Comparison of ENCODE assay signal across 10 cellular contexts in genomic region chr20:56628015-56628872, GRCh38. TPM values are rescaled to one million over a fixed set of nuclear protein-coding genes. Genes with fewer than 3 reads are reported as not detected.
DNase-seq lines count a peak whose midpoint lies in the region; ATAC-seq and TF ChIP-seq lines count a peak whose summit lies in the region.
"Had no signal": no experiment of that assay in that cellular context is flagged by ENCODE, and none has a peak within 500 bp of the region (broad histone marks: within the 10 kb centered on the region; RNA-seq: fewer than 3 reads in every experiment).

No MANE protein-coding gene starts in this region.

- no peaks in the 10 kb centered on the region for H3K36me3 ChIP-seq in iPS-18a (ENCODE audit: control insufficient read depth, low read depth, low read length)
- H3K36me3 ChIP-seq in stomach, result no peaks in the 10 kb centered on the region
- H3K36me3 ChIP-seq: adrenal gland had no signal

- H3K9ac ChIP-seq in iPS-18a (ENCODE audit: low read length), result no peak overlapping the region

- peak overlapping the region; percentile 16 for H3K4me3 Mint-ChIP-seq in T-helper 1 cell treated with Interleukin-12 subunit alpha and Interleukin-12 subunit beta and Interleukin-4 antibody, amounts not matched to agents 30 μg/mL and 1 μg/mL, for 36 hours
- peak overlapping the region; percentile 61 to 75 for H3K4me3 Mint-ChIP-seq in activated T-cell treated with anti-CD3 and anti-CD28 coated beads, Interleukin-2, amount 50 U/mL, for 72 hours

- peaks cover 71% of the 10 kb centered on the region for H3K27me3 Mint-ChIP-seq in T-helper 1 cell treated with Interleukin-12 subunit alpha and Interleukin-12 subunit beta and Interleukin-4 antibody, amounts not matched to agents 30 μg/mL and 1 μg/mL, for 36 hours (ENCODE audit: low read depth)
- H3K27me3 Mint-ChIP-seq in activated T-cell treated with anti-CD3 and anti-CD28 coated beads, Interleukin-2, amount 50 U/mL, for 72 hours (ENCODE audit: low read depth), result peaks cover 63% of the 10 kb centered on the region

- peak overlapping the region; percentile 68 for H3K4me3 ChIP-seq in iPS-18a (ENCODE audit: low read length)
- peak overlapping the region; percentile 42 to 60 (median 45) for H3K4me3 ChIP-seq in stomach

- DNase-seq in T-helper 1 cell (no peak), stomach (no peak), cerebellar cortex (ENCODE audit: low spot score) (no peak), NCI-H82 (lab: John Stamatoyannopoulos, UW) (no peak)
- DNase-seq in activated T-cell treated with anti-CD3 and anti-CD28 coated beads, Interleukin-2, amount 50 U/mL, for 72 hours, result no peak

- no peak for TF ChIP-seq POLR2A in stomach (IDR thresholded peaks at IDR 0.05)

- H3K27ac ChIP-seq in iPS-18a (ENCODE audit: low read length), result no peak overlapping the region
- no peak overlapping the region for H3K27ac ChIP-seq in stomach

- peaks cover 7% of the 10 kb centered on the region for H3K4me1 Mint-ChIP-seq in T-helper 1 cell treated with Interleukin-12 subunit alpha and Interleukin-12 subunit beta and Interleukin-4 antibody, amounts not matched to agents 30 μg/mL and 1 μg/mL, for 36 hours (ENCODE audit: low read depth)
- H3K4me1 Mint-ChIP-seq in activated T-cell treated with anti-CD3 and anti-CD28 coated beads, Interleukin-2, amount 50 U/mL, for 72 hours (ENCODE audit: low read depth), result peaks cover 5% of the 10 kb centered on the region

- ATAC-seq in activated T-cell treated with anti-CD3 and anti-CD28 coated beads, Interleukin-2, amount 50 U/mL, for 72 hours (replicated peaks in 1 of 2), result peak in 1 of 2 donors; percentile 12
- ATAC-seq in HG02798 (IDR thresholded peaks at IDR 0.05; ENCODE audit: poor library complexity, unreplicated experiment), result no peak

- H3K9me3 ChIP-seq in iPS-18a (ENCODE audit: control insufficient read depth, low read depth, low read length) (no peaks in the 10 kb centered on the region), stomach (no peaks in the 10 kb centered on the region)
- H3K9me3 ChIP-seq: adrenal gland had no signal

- intact Hi-C loops in stomach (cut with DNase I; ENCODE audit: low total_unique reads), result no loop called here

- H3K27ac Mint-ChIP-seq in T-helper 1 cell treated with Interleukin-12 subunit alpha and Interleukin-12 subunit beta and Interleukin-4 antibody, amounts not matched to agents 30 μg/mL and 1 μg/mL, for 36 hours, result peak overlapping the region; percentile 22
- no peak overlapping the region for H3K27ac Mint-ChIP-seq in activated T-cell treated with anti-CD3 and anti-CD28 coated beads, Interleukin-2, amount 50 U/mL, for 72 hours
- H3K27ac Mint-ChIP-seq: CD4-positive, CD25-positive, alpha-beta regulatory T cell had no signal

- peaks cover 4% of the 10 kb centered on the region for H3K36me3 Mint-ChIP-seq in T-helper 1 cell treated with Interleukin-12 subunit alpha and Interleukin-12 subunit beta and Interleukin-4 antibody, amounts not matched to agents 30 μg/mL and 1 μg/mL, for 36 hours (ENCODE audit: low read depth)
- no peaks in the 10 kb centered on the region for H3K36me3 Mint-ChIP-seq in activated T-cell treated with anti-CD3 and anti-CD28 coated beads, Interleukin-2, amount 50 U/mL, for 72 hours (ENCODE audit: insufficient read depth in 2 of 2)
- H3K36me3 Mint-ChIP-seq: CD4-positive, CD25-positive, alpha-beta regulatory T cell had no signal

- WGBS in stomach, 5 donors, result 4 to 7% (median 6%) methylated on average over 28 to 48 of the region's 48 CpGs

- H3K4me1 ChIP-seq in iPS-18a (ENCODE audit: control insufficient read depth, low read depth, low read length), result peaks cover 31% of the 10 kb centered on the region
- peaks cover 24 to 69% (median 55%) of the 10 kb centered on the region in 4 donors for H3K4me1 ChIP-seq in stomach

- TF ChIP-seq EP300 in stomach (IDR thresholded peaks at IDR 0.05), result no peak

- H3K9me3 Mint-ChIP-seq in T-helper 1 cell treated with Interleukin-12 subunit alpha and Interleukin-12 subunit beta and Interleukin-4 antibody, amounts not matched to agents 30 μg/mL and 1 μg/mL, for 36 hours, result no peaks in the 10 kb centered on the region
- H3K9me3 Mint-ChIP-seq in activated T-cell treated with anti-CD3 and anti-CD28 coated beads, Interleukin-2, amount 50 U/mL, for 72 hours, result no peaks in the 10 kb centered on the region
- H3K9me3 Mint-ChIP-seq: CD4-positive, CD25-positive, alpha-beta regulatory T cell had no signal

- no peak for TF ChIP-seq CTCF in stomach (IDR thresholded peaks at IDR 0.05)

- H3K27me3 ChIP-seq in iPS-18a (ENCODE audit: control insufficient read depth, insufficient read depth, low read length), result peaks cover 90% of the 10 kb centered on the region
- H3K27me3 ChIP-seq in stomach, result peaks cover 46 to 100% (median 84%) of the 10 kb centered on the region in 3 donors

RNA-seq across cellular contexts. Expression of gene TFAP2C, which starts 0.9 kb away (rescaled TPM):
- total RNA-seq in activated T-cell treated with anti-CD3 and anti-CD28 coated beads, Interleukin-2, amount 50 U/mL, for 72 hours, result under 1 TPM in 1 of 2 donors, not detected in 1; 0.07 TPM
- 1 to 10 TPM in 1 of 5 donors, under 1 TPM in 2, not detected in 2; 0.18 to 2.0 (median 0.89) TPM for total RNA-seq in stomach
- polyA plus RNA-seq in stomach, result 10 to 100 TPM in 1 of 3 donors, under 1 TPM in 1, not detected in 1; 0.12 to 10.9 TPM
- total RNA-seq: CD4-positive, CD25-positive, alpha-beta regulatory T cell had no signal
- polyA plus RNA-seq: CD4-positive, CD25-positive, alpha-beta regulatory T cell had no signal
